ENCODE assay signal across 1 cellular context in the genomic region with DNA sequence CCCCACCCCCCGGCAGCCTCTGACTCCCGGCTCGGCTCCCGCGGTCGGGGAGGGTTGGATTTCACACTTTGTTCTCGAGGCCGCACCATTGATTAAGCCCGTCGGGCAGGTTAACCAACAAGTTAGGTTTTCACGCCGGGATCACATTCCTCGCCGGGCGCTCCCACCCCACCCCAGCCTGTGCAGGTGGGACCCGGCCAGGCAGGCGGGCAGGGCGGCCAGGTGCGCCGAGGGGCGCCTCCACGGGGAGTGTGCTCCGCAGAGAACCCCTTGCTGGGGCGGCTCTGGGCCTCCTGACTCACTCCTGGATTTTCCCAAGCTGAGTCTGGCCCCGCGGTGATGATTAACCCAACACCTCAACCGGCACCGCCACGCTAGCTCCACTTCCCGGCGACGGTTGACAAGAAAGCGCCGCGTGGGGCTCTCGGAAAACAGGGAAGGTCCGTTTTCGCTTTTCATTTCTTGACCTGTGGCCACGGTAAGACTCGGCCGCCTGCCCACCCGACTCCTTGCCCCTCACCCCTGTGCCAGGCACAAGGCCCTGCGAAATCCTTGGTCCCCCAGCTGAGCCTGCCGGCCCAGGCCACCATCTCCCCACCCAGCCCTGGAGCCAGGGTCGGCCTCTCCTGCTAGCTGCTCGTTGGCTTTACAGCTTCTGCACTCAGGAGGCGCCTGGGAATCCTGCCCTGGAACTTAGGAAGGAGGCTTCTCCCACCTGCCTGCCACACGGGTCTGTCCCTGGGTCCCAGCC.
TF ChIP-seq lines count a peak whose summit lies in the region.

No MANE protein-coding gene starts in this region.

TF ChIP-seq in HepG2, 621 proteins besides CTCF, POLR2A, EP300 and RAD21 (continued from another document and continues in another):
- TF ChIP-seq, protein P1, sequence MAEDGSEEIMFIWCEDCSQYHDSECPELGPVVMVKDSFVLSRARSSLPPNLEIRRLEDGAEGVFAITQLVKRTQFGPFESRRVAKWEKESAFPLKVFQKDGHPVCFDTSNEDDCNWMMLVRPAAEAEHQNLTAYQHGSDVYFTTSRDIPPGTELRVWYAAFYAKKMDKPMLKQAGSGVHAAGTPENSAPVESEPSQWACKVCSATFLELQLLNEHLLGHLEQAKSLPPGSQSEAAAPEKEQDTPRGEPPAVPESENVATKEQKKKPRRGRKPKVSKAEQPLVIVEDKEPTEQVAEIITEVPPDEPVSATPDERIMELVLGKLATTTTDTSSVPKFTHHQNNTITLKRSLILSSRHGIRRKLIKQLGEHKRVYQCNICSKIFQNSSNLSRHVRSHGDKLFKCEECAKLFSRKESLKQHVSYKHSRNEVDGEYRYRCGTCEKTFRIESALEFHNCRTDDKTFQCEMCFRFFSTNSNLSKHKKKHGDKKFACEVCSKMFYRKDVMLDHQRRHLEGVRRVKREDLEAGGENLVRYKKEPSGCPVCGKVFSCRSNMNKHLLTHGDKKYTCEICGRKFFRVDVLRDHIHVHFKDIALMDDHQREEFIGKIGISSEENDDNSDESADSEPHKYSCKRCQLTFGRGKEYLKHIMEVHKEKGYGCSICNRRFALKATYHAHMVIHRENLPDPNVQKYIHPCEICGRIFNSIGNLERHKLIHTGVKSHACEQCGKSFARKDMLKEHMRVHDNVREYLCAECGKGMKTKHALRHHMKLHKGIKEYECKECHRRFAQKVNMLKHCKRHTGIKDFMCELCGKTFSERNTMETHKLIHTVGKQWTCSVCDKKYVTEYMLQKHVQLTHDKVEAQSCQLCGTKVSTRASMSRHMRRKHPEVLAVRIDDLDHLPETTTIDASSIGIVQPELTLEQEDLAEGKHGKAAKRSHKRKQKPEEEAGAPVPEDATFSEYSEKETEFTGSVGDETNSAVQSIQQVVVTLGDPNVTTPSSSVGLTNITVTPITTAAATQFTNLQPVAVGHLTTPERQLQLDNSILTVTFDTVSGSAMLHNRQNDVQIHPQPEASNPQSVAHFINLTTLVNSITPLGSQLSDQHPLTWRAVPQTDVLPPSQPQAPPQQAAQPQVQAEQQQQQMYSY (CRISPR knock-in tag; IDR thresholded peaks at IDR 0.05), result peak; percentile 37
- TF ChIP-seq POLR2G (IDR thresholded peaks at IDR 0.05; ENCODE audit: low read depth, low read length) (peak; percentile 61; the same call in 1 of the 2 replicates), CAMTA2 (CRISPR knock-in tag; IDR thresholded peaks at IDR 0.05; ENCODE audit: borderline replicate concordance) (peak; percentile 83; the same call in 1 of the 2 replicates), ZNF430 (CRISPR knock-in tag; IDR thresholded peaks at IDR 0.05) (peak; percentile 68; the same call in 1 of the 2 replicates), ZFX (CRISPR knock-in tag; IDR thresholded peaks at IDR 0.05; ENCODE audit: low read depth) (peak; percentile 57; the same call in 1 of the 2 replicates), SKI (IDR thresholded peaks at IDR 0.05; ENCODE audit: partially characterized antibody) (peak; percentile 23), IKZF4 (CRISPR knock-in tag; IDR thresholded peaks at IDR 0.05; ENCODE audit: borderline replicate concordance, low read depth, not compliant biosample characterization) (no peak), ARHGAP35 (CRISPR knock-in tag; IDR thresholded peaks at IDR 0.05; ENCODE audit: borderline replicate concordance) (no peak; the same call in 1 of the 2 replicates), BORCS8-MEF2B (CRISPR knock-in tag; IDR thresholded peaks at IDR 0.05) (peak; percentile 32; the same call in 1 of the 2 replicates), ZNF780A (CRISPR knock-in tag; IDR thresholded peaks at IDR 0.05) (no peak), HOXD1 (CRISPR knock-in tag; IDR thresholded peaks at IDR 0.05) (peak; percentile 11; the same call in 1 of the 2 replicates), ZNF777 (CRISPR knock-in tag; IDR thresholded peaks at IDR 0.05) (peak; percentile 79), ZNF556 (CRISPR knock-in tag; IDR thresholded peaks at IDR 0.05; ENCODE audit: borderline replicate concordance) (no peak), AGO2 (optimal IDR thresholded peaks at IDR 0.05; ENCODE audit: low read depth, low read length) (peak; percentile 78), TCF7 (IDR thresholded peaks at IDR 0.05; ENCODE audit: low read depth) (peak; percentile 30; the same call in 1 of the 2 replicates), FOSL2 (CRISPR knock-in tag; IDR thresholded peaks at IDR 0.05) (peak; percentile 74; the same call in 1 of the 2 replicates), ZNF768 (CRISPR knock-in tag; IDR thresholded peaks at IDR 0.05) (peak; percentile 43; the same call in 1 of the 2 replicates), CCDC6 (CRISPR knock-in tag; IDR thresholded peaks at IDR 0.05) (peak; percentile 42; the same call in 1 of the 2 replicates), RXRA (CRISPR knock-in tag; IDR thresholded peaks at IDR 0.05) (peak; percentile 37; the same call in 1 of the 2 replicates), ESRRA (CRISPR knock-in tag; IDR thresholded peaks at IDR 0.05; ENCODE audit: low read depth) (0 out of 2 replicates have a peak, but pooled peaks have one; percentile 27), TMF1 (CRISPR knock-in tag; IDR thresholded peaks at IDR 0.05; ENCODE audit: low read depth) (0 out of 2 replicates have a peak, but pooled peaks have one; percentile 12)
- TF ChIP-seq, protein P2, sequence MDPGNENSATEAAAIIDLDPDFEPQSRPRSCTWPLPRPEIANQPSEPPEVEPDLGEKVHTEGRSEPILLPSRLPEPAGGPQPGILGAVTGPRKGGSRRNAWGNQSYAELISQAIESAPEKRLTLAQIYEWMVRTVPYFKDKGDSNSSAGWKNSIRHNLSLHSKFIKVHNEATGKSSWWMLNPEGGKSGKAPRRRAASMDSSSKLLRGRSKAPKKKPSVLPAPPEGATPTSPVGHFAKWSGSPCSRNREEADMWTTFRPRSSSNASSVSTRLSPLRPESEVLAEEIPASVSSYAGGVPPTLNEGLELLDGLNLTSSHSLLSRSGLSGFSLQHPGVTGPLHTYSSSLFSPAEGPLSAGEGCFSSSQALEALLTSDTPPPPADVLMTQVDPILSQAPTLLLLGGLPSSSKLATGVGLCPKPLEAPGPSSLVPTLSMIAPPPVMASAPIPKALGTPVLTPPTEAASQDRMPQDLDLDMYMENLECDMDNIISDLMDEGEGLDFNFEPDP (CRISPR knock-in tag; conservative IDR thresholded peaks at IDR 0.05), result 0 out of 2 replicates have a peak, but pooled peaks have one; percentile 28
- TF ChIP-seq, protein P3, sequence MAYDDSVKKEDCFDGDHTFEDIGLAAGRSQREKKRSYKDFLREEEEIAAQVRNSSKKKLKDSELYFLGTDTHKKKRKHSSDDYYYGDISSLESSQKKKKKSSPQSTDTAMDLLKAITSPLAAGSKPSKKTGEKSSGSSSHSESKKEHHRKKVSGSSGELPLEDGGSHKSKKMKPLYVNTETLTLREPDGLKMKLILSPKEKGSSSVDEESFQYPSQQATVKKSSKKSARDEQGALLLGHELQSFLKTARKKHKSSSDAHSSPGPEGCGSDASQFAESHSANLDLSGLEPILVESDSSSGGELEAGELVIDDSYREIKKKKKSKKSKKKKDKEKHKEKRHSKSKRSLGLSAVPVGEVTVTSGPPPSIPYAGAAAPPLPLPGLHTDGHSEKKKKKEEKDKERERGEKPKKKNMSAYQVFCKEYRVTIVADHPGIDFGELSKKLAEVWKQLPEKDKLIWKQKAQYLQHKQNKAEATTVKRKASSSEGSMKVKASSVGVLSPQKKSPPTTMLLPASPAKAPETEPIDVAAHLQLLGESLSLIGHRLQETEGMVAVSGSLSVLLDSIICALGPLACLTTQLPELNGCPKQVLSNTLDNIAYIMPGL (CRISPR knock-in tag; IDR thresholded peaks at IDR 0.05; ENCODE audit: borderline replicate concordance in 1 of 2, low read depth in 1 of 2), result peak; percentile 22 to 32; a peak in 1 of 4 replicates
- TF ChIP-seq, protein P4, sequence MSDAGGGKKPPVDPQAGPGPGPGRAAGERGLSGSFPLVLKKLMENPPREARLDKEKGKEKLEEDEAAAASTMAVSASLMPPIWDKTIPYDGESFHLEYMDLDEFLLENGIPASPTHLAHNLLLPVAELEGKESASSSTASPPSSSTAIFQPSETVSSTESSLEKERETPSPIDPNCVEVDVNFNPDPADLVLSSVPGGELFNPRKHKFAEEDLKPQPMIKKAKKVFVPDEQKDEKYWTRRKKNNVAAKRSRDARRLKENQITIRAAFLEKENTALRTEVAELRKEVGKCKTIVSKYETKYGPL (CRISPR knock-in tag; IDR thresholded peaks at IDR 0.05), result no peak
- TF ChIP-seq, protein P5, sequence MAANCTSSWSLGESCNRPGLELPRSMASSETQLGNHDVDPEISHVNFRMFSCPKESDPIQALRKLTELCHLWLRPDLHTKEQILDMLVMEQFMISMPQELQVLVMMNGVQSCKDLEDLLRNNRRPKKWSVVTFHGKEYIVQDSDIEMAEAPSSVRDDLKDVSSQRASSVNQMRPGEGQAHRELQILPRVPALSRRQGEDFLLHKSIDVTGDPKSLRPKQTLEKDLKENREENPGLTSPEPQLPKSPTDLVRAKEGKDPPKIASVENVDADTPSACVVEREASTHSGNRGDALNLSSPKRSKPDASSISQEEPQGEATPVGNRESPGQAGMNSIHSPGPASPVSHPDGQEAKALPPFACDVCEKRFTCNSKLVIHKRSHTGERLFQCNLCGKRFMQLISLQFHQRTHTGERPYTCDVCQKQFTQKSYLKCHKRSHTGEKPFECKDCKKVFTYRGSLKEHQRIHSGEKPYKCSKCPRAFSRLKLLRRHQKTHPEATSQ (CRISPR knock-in tag; IDR thresholded peaks at IDR 0.05; ENCODE audit: borderline replicate concordance), result no peak
- TF ChIP-seq, protein P6, sequence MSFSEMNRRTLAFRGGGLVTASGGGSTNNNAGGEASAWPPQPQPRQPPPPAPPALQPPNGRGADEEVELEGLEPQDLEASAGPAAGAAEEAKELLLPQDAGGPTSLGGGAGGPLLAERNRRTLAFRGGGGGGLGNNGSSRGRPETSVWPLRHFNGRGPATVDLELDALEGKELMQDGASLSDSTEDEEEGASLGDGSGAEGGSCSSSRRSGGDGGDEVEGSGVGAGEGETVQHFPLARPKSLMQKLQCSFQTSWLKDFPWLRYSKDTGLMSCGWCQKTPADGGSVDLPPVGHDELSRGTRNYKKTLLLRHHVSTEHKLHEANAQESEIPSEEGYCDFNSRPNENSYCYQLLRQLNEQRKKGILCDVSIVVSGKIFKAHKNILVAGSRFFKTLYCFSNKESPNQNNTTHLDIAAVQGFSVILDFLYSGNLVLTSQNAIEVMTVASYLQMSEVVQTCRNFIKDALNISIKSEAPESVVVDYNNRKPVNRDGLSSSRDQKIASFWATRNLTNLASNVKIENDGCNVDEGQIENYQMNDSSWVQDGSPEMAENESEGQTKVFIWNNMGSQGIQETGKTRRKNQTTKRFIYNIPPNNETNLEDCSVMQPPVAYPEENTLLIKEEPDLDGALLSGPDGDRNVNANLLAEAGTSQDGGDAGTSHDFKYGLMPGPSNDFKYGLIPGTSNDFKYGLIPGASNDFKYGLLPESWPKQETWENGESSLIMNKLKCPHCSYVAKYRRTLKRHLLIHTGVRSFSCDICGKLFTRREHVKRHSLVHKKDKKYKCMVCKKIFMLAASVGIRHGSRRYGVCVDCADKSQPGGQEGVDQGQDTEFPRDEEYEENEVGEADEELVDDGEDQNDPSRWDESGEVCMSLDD (CRISPR knock-in tag; IDR thresholded peaks at IDR 0.05; ENCODE audit: borderline replicate concordance), result 0 out of 2 replicates have a peak, but pooled peaks have one; percentile 58
- TF ChIP-seq, protein P7, sequence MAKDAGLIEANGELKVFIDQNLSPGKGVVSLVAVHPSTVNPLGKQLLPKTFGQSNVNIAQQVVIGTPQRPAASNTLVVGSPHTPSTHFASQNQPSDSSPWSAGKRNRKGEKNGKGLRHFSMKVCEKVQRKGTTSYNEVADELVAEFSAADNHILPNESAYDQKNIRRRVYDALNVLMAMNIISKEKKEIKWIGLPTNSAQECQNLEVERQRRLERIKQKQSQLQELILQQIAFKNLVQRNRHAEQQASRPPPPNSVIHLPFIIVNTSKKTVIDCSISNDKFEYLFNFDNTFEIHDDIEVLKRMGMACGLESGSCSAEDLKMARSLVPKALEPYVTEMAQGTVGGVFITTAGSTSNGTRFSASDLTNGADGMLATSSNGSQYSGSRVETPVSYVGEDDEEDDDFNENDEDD (CRISPR knock-in tag; IDR thresholded peaks at IDR 0.05; ENCODE audit: borderline replicate concordance), result peak; percentile 38; the same call in 1 of the 2 replicates
- TF ChIP-seq, protein P8, sequence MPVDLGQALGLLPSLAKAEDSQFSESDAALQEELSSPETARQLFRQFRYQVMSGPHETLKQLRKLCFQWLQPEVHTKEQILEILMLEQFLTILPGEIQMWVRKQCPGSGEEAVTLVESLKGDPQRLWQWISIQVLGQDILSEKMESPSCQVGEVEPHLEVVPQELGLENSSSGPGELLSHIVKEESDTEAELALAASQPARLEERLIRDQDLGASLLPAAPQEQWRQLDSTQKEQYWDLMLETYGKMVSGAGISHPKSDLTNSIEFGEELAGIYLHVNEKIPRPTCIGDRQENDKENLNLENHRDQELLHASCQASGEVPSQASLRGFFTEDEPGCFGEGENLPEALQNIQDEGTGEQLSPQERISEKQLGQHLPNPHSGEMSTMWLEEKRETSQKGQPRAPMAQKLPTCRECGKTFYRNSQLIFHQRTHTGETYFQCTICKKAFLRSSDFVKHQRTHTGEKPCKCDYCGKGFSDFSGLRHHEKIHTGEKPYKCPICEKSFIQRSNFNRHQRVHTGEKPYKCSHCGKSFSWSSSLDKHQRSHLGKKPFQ (CRISPR knock-in tag; IDR thresholded peaks at IDR 0.05; ENCODE audit: insufficient replicate concordance), result peak; percentile 37
- TF ChIP-seq, protein P9, sequence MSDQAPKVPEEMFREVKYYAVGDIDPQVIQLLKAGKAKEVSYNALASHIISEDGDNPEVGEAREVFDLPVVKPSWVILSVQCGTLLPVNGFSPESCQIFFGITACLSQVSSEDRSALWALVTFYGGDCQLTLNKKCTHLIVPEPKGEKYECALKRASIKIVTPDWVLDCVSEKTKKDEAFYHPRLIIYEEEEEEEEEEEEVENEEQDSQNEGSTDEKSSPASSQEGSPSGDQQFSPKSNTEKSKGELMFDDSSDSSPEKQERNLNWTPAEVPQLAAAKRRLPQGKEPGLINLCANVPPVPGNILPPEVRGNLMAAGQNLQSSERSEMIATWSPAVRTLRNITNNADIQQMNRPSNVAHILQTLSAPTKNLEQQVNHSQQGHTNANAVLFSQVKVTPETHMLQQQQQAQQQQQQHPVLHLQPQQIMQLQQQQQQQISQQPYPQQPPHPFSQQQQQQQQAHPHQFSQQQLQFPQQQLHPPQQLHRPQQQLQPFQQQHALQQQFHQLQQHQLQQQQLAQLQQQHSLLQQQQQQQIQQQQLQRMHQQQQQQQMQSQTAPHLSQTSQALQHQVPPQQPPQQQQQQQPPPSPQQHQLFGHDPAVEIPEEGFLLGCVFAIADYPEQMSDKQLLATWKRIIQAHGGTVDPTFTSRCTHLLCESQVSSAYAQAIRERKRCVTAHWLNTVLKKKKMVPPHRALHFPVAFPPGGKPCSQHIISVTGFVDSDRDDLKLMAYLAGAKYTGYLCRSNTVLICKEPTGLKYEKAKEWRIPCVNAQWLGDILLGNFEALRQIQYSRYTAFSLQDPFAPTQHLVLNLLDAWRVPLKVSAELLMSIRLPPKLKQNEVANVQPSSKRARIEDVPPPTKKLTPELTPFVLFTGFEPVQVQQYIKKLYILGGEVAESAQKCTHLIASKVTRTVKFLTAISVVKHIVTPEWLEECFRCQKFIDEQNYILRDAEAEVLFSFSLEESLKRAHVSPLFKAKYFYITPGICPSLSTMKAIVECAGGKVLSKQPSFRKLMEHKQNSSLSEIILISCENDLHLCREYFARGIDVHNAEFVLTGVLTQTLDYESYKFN (CRISPR knock-in tag; conservative IDR thresholded peaks at IDR 0.05), result peak; percentile 35; the same call in 1 of the 2 replicates
